Comparison of ENCODE assay signal across 10 cellular contexts in genomic region chr2:47336259-47337238, GRCh38. TPM values are rescaled to one million over a fixed set of nuclear protein-coding genes. Genes with fewer than 3 reads are reported as not detected.
DNase-seq lines count a peak whose midpoint lies in the region; ATAC-seq, FAIRE-seq and TF ChIP-seq lines count a peak whose summit lies in the region.
"Had no signal": no experiment of that assay in that cellular context is flagged by ENCODE, and none has a peak within 500 bp of the region (broad histone marks: within the 10 kb centered on the region; RNA-seq: fewer than 3 reads in every experiment).

No MANE protein-coding gene starts in this region.

- H3K36me3 Mint-ChIP-seq in activated CD4-positive, alpha-beta memory T cell treated with anti-CD3 and anti-CD28 coated beads, Interleukin-2, amount 10 ng/mL, durations not matched to agents 7 days and 5 days (ENCODE audit: low read depth), result no peaks in the 10 kb centered on the region

- intact Hi-C loops in pancreas (cut with DNase I), result loop anchor here in 2 of 3 donors (5.0 to 10.0 kb wide), 2 partner anchors 51 to 428 kb away; no protein-coding TSS in a partner anchor
- intact Hi-C loops in sciatic nerve (cut with DNase I), result no loop called here

- H3K9me3 Mint-ChIP-seq in activated CD4-positive, alpha-beta memory T cell treated with anti-CD3 and anti-CD28 coated beads, Interleukin-2, amount 10 ng/mL, durations not matched to agents 7 days and 5 days, result no peaks in the 10 kb centered on the region
- H3K9me3 Mint-ChIP-seq: activated T-helper 2 cell treated with anti-CD3 and anti-CD28 coated beads, Interferon-gamma antibody, Interleukin-2, Interleukin-4, amounts not matched to agents 10 μg/mL and 5 μg/mL and 100 μg/mL, durations not matched to agents 14 hours and 24 hours and 36 hours; neural crest cell had no signal

- peak; percentile 77 for DNase-seq in KBM-7
- DNase-seq in astrocyte of the hippocampus (ENCODE audit: low read depth, low spot score), result peak; percentile 46
- no peak for DNase-seq in pancreas
- no peak for DNase-seq in activated gamma-delta T cell treated with Interleukin-2 at 50 U/mL for 16 hours
- DNase-seq in sciatic nerve (ENCODE audit: low spot score), result no peak
- no peak for DNase-seq in activated CD4-positive, alpha-beta memory T cell treated with anti-CD3 and anti-CD28 coated beads, Interleukin-2, amount 10 ng/mL, durations not matched to agents 7 days and 5 days
- DNase-seq in globus pallidus (ENCODE audit: low spot score), result no peak

- TF ChIP-seq CTCF in pancreas (IDR thresholded peaks at IDR 0.05), result no peak

- no peak overlapping the region for H3K4me3 Mint-ChIP-seq in activated CD4-positive, alpha-beta memory T cell treated with anti-CD3 and anti-CD28 coated beads, Interleukin-2, amount 10 ng/mL, durations not matched to agents 7 days and 5 days
- H3K4me3 Mint-ChIP-seq: neural crest cell had no signal

- WGBS in pancreas, 2 donors, result 62 to 63% methylated on average over 4 of the region's 4 CpGs

- in situ Hi-C loops in KBM-7 (cut with MboI; ENCODE audit: low pct_unique_long_range_greater_than_20kb, low sequenced_read_pairs), result no loop called here

- POLR2A ChIA-PET in activated CD4-positive, alpha-beta memory T cell treated with anti-CD3 and anti-CD28 coated beads, Interleukin-2, amount 10 ng/mL, durations not matched to agents 7 days and 5 days (lab: Charles Lee), result no interaction called here

- ATAC-seq in GM18907 (IDR thresholded peaks at IDR 0.05; ENCODE audit: unreplicated experiment), result peak; percentile 63
- peak; percentile 41 to 71 (median 52) for ATAC-seq in pancreas
- no peak for ATAC-seq in sciatic nerve

- no peaks in the 10 kb centered on the region for H3K4me1 Mint-ChIP-seq in activated CD4-positive, alpha-beta memory T cell treated with anti-CD3 and anti-CD28 coated beads, Interleukin-2, amount 10 ng/mL, durations not matched to agents 7 days and 5 days

- FAIRE-seq in pancreas (lab: Jason Lieb, UNC), result no peak

- peak overlapping the region; percentile 17 to 50 (median 34) for H3K27ac ChIP-seq in pancreas

- no peaks in the 10 kb centered on the region for H3K27me3 ChIP-seq in pancreas

- peaks cover 0 to 22% (median 3%) of the 10 kb centered on the region in 3 donors for H3K4me1 ChIP-seq in pancreas

- no peak overlapping the region for H3K4me3 ChIP-seq in pancreas

- H3K27ac Mint-ChIP-seq in activated CD4-positive, alpha-beta memory T cell treated with anti-CD3 and anti-CD28 coated beads, Interleukin-2, amount 10 ng/mL, durations not matched to agents 7 days and 5 days, result no peak overlapping the region
- H3K27ac Mint-ChIP-seq: activated T-helper 2 cell treated with anti-CD3 and anti-CD28 coated beads, Interferon-gamma antibody, Interleukin-2, Interleukin-4, amounts not matched to agents 10 μg/mL and 5 μg/mL and 100 μg/mL, durations not matched to agents 14 hours and 24 hours and 36 hours had no signal

- no peaks in the 10 kb centered on the region for H3K36me3 ChIP-seq in pancreas

- CTCF ChIA-PET in activated CD4-positive, alpha-beta memory T cell treated with anti-CD3 and anti-CD28 coated beads, Interleukin-2, amount 10 ng/mL, durations not matched to agents 7 days and 5 days (lab: Charles Lee), result interaction anchor here (0.6 to 4.8 kb wide), 9 partner anchors 9 to 444 kb away, joined by 3 to 49 read pairs (median 3); no protein-coding TSS in a partner anchor

- no peaks in the 10 kb centered on the region for H3K9me3 ChIP-seq in pancreas

- peaks cover 9% of the 10 kb centered on the region for H3K27me3 Mint-ChIP-seq in activated CD4-positive, alpha-beta memory T cell treated with anti-CD3 and anti-CD28 coated beads, Interleukin-2, amount 10 ng/mL, durations not matched to agents 7 days and 5 days

RNA-seq across cellular contexts. Expression of gene EPCAM, which starts 32.6 kb away (rescaled TPM):
- total RNA-seq in pancreas (100 to 1,000 TPM in 3 of 6 donors, 10 to 100 TPM in 3; 72.3 to 184 (median 99.5) TPM), sciatic nerve (0.89 TPM)
- 100 to 1,000 TPM in 1 of 2 donors, 10 to 100 TPM in 1; 98.8 to 180 TPM for polyA plus RNA-seq in pancreas
- not detected for total RNA-seq in activated CD4-positive, alpha-beta memory T cell treated with anti-CD3 and anti-CD28 coated beads, Interleukin-2, amount 10 ng/mL, durations not matched to agents 7 days and 5 days

Comparison
In these comparisons a context has a peak if more than half of its experiments do, and no peak if none do; other contexts are left out.
1. DNase-seq: peak in KBM-7 (single experiment) and astrocyte of the hippocampus (single experiment); none in pancreas (0 of 6), activated gamma-delta T cell treated with Interleukin-2 at 50 U/mL for 16 hours (single experiment), sciatic nerve (single experiment), activated CD4-positive, alpha-beta memory T cell treated with anti-CD3 and anti-CD28 coated beads, Interleukin-2, amount 10 ng/mL, durations not matched to agents 7 days and 5 days (single experiment) and globus pallidus (single experiment).
2. RNA of gene EPCAM, which starts 32.6 kb away (total RNA-seq): 72.3 to 184 TPM in pancreas; 0.89 TPM in sciatic nerve (single experiment) and not detected in activated CD4-positive, alpha-beta memory T cell treated with anti-CD3 and anti-CD28 coated beads, Interleukin-2, amount 10 ng/mL, durations not matched to agents 7 days and 5 days; every median in the first group is over 10 times any median in the second.